8 cellular contexts compared by ENCODE assay signal in the genomic region with DNA sequence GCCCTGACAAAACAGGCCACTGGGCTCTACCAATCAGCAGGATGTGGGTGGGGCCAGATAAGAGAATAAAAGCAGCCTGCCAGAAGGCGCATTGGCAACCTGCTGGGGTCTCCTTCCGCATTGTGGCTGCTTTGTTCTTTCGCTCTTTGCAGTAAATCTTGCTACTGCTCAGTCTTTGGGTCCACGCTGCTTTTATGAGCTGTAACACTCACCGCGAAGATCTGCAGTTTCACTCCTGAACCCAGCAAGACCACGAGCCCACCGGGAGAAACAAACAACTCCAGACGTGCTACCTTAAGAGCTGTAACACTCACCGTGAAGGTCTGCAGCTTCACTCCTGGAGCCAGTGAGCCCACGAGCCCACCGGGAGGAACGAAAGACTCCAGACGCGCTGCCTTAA. TPM values are rescaled to one million over a fixed set of nuclear protein-coding genes. Genes with fewer than 3 reads are reported as not detected.
A peak's percentile ranks its signal among the peaks of the same experiment; 100 is the strongest.
DNase-seq lines count a peak whose midpoint lies in the region; ATAC-seq, FAIRE-seq and TF ChIP-seq lines count a peak whose summit lies in the region.
"Not testable (repeated sequence)": the region's sequence is repeated elsewhere in the genome, so short reads cannot be mapped to it uniquely, and the experiment has no call there.

No MANE protein-coding gene starts in this region.

- in situ Hi-C loops in HepG2 (cut with HindIII; ENCODE audit: extremely low pct_ligation_motif_present, low pct_unique_long_range_greater_than_20kb), result not testable (repeated sequence)

- not testable (repeated sequence) for H3K36me3 ChIP-seq in HepG2 (replicated peaks in 1 of 2; ENCODE audit: control insufficient read depth in 1 of 2, insufficient read depth in 2 of 2, low read length in 2 of 2)

- not testable (repeated sequence) for BruUV-seq in HepG2 (replicated peaks; lab: Mats Ljungman, UMichigan)

- H3K4me3 Mint-ChIP-seq in CD4-positive, alpha-beta T cell, result peak overlapping the region; percentile 89
- H3K4me3 Mint-ChIP-seq in T-helper 17 cell, result peak overlapping the region; percentile 83
- H3K4me3 Mint-ChIP-seq in activated CD8-positive, alpha-beta T cell treated with anti-CD3 and anti-CD28 coated beads for 36 hours, result peak overlapping the region; percentile 83
- peak overlapping the region; percentile 80 for H3K4me3 Mint-ChIP-seq in activated T-cell treated with anti-CD3 and anti-CD28 coated beads, Interleukin-2, amount 50 U/mL, for 4 hours
- peak overlapping the region; percentile 93 for H3K4me3 Mint-ChIP-seq in activated naive CD8-positive, alpha-beta T cell

- H3K27ac ChIP-seq in CD4-positive, alpha-beta T cell (ENCODE audit: low read depth, low read length); HepG2 (ENCODE audit: extremely low read length, insufficient read depth, low read length): not testable (repeated sequence)

- TF ChIP-seq POLR2A in HepG2 (IDR thresholded peaks at IDR 0.05; ENCODE audit: insufficient read depth in 1 of 2, low read depth in 2 of 2, low read length in 2 of 2), result 0 out of 4 replicates have a peak, but pooled peaks of 1 of the 2 experiments have one; percentile 27

- H3K36me3 Mint-ChIP-seq in CD4-positive, alpha-beta T cell (ENCODE audit: low read depth), result peaks cover 19% of the 10 kb centered on the region
- H3K36me3 Mint-ChIP-seq in T-helper 17 cell (ENCODE audit: low read depth); activated T-cell treated with anti-CD3 and anti-CD28 coated beads, Interleukin-2, amount 50 U/mL, for 4 hours (ENCODE audit: insufficient read depth): not testable (repeated sequence)
- peaks cover 28% of the 10 kb centered on the region for H3K36me3 Mint-ChIP-seq in activated CD8-positive, alpha-beta T cell treated with anti-CD3 and anti-CD28 coated beads for 36 hours (ENCODE audit: low read depth)
- H3K36me3 Mint-ChIP-seq in activated naive CD8-positive, alpha-beta T cell, result peaks cover 10% of the 10 kb centered on the region

- TF ChIP-seq RAD21 in HepG2 (CRISPR knock-in tag; IDR thresholded peaks at IDR 0.05), result not testable (repeated sequence)

- 82% methylated on average over 14 of the region's 15 CpGs for WGBS in HepG2 (ENCODE audit: low lambda C conversion rate)

- H3K79me2 ChIP-seq in HepG2 (ENCODE audit: insufficient read depth, low read length), result not testable (repeated sequence)

- peak overlapping the region; percentile 71 for H3K27ac Mint-ChIP-seq in CD4-positive, alpha-beta T cell
- H3K27ac Mint-ChIP-seq in T-helper 17 cell, result not testable (repeated sequence)
- peak overlapping the region; percentile 94 for H3K27ac Mint-ChIP-seq in activated CD8-positive, alpha-beta T cell treated with anti-CD3 and anti-CD28 coated beads for 36 hours
- peak overlapping the region; percentile 96 for H3K27ac Mint-ChIP-seq in activated naive CD8-positive, alpha-beta T cell

- not testable (repeated sequence) for TF ChIP-seq EP300 in HepG2 (IDR thresholded peaks at IDR 0.05; ENCODE audit: low read depth in 2 of 2, low read length in 2 of 2); HepG2 (CRISPR knock-in tag; IDR thresholded peaks at IDR 0.05; ENCODE audit: borderline replicate concordance)

- peak in 9 of 10 experiments; percentile 10 to 44 (median 27) for DNase-seq in CD4-positive, alpha-beta T cell
- peak in 2 of 3 donors; percentile 16 to 29 for DNase-seq in T-helper 17 cell
- peak; percentile 82 for DNase-seq in activated CD8-positive, alpha-beta T cell treated with anti-CD3 and anti-CD28 coated beads for 36 hours
- DNase-seq in activated T-cell treated with anti-CD3 and anti-CD28 coated beads, Interleukin-2, amount 50 U/mL, for 4 hours, result peak; percentile 30
- DNase-seq in HepG2 (ENCODE audit: low spot score), result not testable (repeated sequence)
- DNase-seq in stimulated activated CD4-positive, alpha-beta T cell treated with anti-CD3 and anti-CD28 coated beads, Interleukin-12 subunit alpha, Interleukin-12 subunit beta, amount 100 ng/mL, for 4 hours, result peak; percentile 13
- peak; percentile 44 to 72 for DNase-seq in stimulated activated CD8-positive, alpha-beta memory T cell treated with anti-CD3 and anti-CD28 coated beads, Interleukin-7, amount 100 ng/mL, for 48 hours (ENCODE audit: extremely low read depth in 1 of 2, low read depth in 1 of 2)

- H3K4me1 ChIP-seq in HepG2 (ENCODE audit: insufficient read depth, low read length), result peaks cover 11% of the 10 kb centered on the region

- H3K4me3 ChIP-seq in HepG2 (replicated peaks in 1 of 3; ENCODE audit: insufficient read depth in 1 of 3, low read depth in 2 of 3, low read length in 3 of 3), result not testable (repeated sequence)

- CTCF ChIA-PET in CD4-positive, alpha-beta T cell (lab: Charles Lee); HepG2 (lab: Yijun Ruan, JAX; ENCODE audit: low intra/inter-chr PET ratio, low total read pairs): not testable (repeated sequence)
- CTCF ChIA-PET in activated CD8-positive, alpha-beta T cell treated with anti-CD3 and anti-CD28 coated beads for 36 hours (lab: Charles Lee), result interaction anchor here (1.6 kb wide), 1 partner anchor 32 kb away, joined by 6 read pairs; no protein-coding TSS in a partner anchor

- H4K20me1 ChIP-seq in HepG2 (ENCODE audit: insufficient read depth, low read length), result not testable (repeated sequence)

- H3K4me2 ChIP-seq in HepG2 (ENCODE audit: low read depth, low read length), result not testable (repeated sequence)

- not testable (repeated sequence) for H3K9ac ChIP-seq in HepG2 (ENCODE audit: insufficient read depth, low read depth, low read length)

- not testable (repeated sequence) for ATAC-seq in CD4-positive, alpha-beta T cell (ENCODE audit: poor library complexity); T-helper 17 cell; activated T-cell treated with anti-CD3 and anti-CD28 coated beads, Interleukin-2, amount 50 U/mL, for 4 hours; HepG2
- ATAC-seq in activated CD8-positive, alpha-beta T cell treated with anti-CD3 and anti-CD28 coated beads for 36 hours, result peak; percentile 8

- H3K9me3 ChIP-seq in CD4-positive, alpha-beta T cell (ENCODE audit: control insufficient read depth, low read length); T-helper 17 cell (ENCODE audit: control insufficient read depth, low read length, poor library complexity, severe bottlenecking); HepG2 (ENCODE audit: low read length): not testable (repeated sequence)

- not testable (repeated sequence) for H3K27me3 ChIP-seq in CD4-positive, alpha-beta T cell (ENCODE audit: control insufficient read depth, insufficient read depth, low read length); HepG2 (ENCODE audit: control insufficient read depth in 1 of 2, insufficient read depth in 2 of 2, low read length in 2 of 2)

- intact Hi-C loops in CD4-positive, alpha-beta T cell (cut with DNase I, micrococcal nuclease); activated CD8-positive, alpha-beta T cell treated with anti-CD3 and anti-CD28 coated beads for 36 hours (cut with micrococcal nuclease); HepG2 (cut with micrococcal nuclease; ENCODE audit: unreplicated experiment): not testable (repeated sequence)

- POLR2A ChIA-PET in CD4-positive, alpha-beta T cell (lab: Charles Lee), result interaction anchor here (1.2 kb wide), 1 partner anchor 35 kb away, joined by 5 read pairs; the partner anchor contains the start of gene SNIP1
- POLR2A ChIA-PET in activated CD8-positive, alpha-beta T cell treated with anti-CD3 and anti-CD28 coated beads for 36 hours (lab: Charles Lee), result interaction anchor here (0.6 to 1.6 kb wide), 7 partner anchors 9 to 45 kb away, joined by 3 to 5 read pairs (median 3); partner anchors contain the start of gene ZC3H12A
- POLR2A ChIA-PET in HepG2 (lab: Yijun Ruan, JAX), result not testable (repeated sequence)

- H2AFZ ChIP-seq in HepG2 (ENCODE audit: low read length), result not testable (repeated sequence)

- FAIRE-seq in HepG2 (lab: Jason Lieb, UNC), result not testable (repeated sequence)

- peaks cover 24% of the 10 kb centered on the region for H3K4me1 Mint-ChIP-seq in CD4-positive, alpha-beta T cell (ENCODE audit: low read depth)
- H3K4me1 Mint-ChIP-seq in T-helper 17 cell, result peaks cover 10% of the 10 kb centered on the region
- peaks cover 36% of the 10 kb centered on the region for H3K4me1 Mint-ChIP-seq in activated CD8-positive, alpha-beta T cell treated with anti-CD3 and anti-CD28 coated beads for 36 hours (ENCODE audit: low read depth)
- peaks cover 20% of the 10 kb centered on the region for H3K4me1 Mint-ChIP-seq in activated T-cell treated with anti-CD3 and anti-CD28 coated beads, Interleukin-2, amount 50 U/mL, for 4 hours (ENCODE audit: low read depth)
- H3K4me1 Mint-ChIP-seq in activated naive CD8-positive, alpha-beta T cell (ENCODE audit: low read depth), result peaks cover 43% of the 10 kb centered on the region

- not testable (repeated sequence) for H3K27me3 Mint-ChIP-seq in CD4-positive, alpha-beta T cell; T-helper 17 cell; activated CD8-positive, alpha-beta T cell treated with anti-CD3 and anti-CD28 coated beads for 36 hours; activated T-cell treated with anti-CD3 and anti-CD28 coated beads, Interleukin-2, amount 50 U/mL, for 4 hours (ENCODE audit: low read depth); activated naive CD8-positive, alpha-beta T cell

- H3K9me3 Mint-ChIP-seq in CD4-positive, alpha-beta T cell; activated CD8-positive, alpha-beta T cell treated with anti-CD3 and anti-CD28 coated beads for 36 hours; activated T-cell treated with anti-CD3 and anti-CD28 coated beads, Interleukin-2, amount 50 U/mL, for 4 hours; activated naive CD8-positive, alpha-beta T cell (ENCODE audit: low read depth): not testable (repeated sequence)

- TF ChIP-seq CTCF in CD4-positive, alpha-beta T cell (IDR thresholded peaks at IDR 0.05); activated CD8-positive, alpha-beta T cell treated with anti-CD3 and anti-CD28 coated beads for 36 hours (IDR thresholded peaks at IDR 0.05); HepG2 (CRISPR knock-in tag; IDR thresholded peaks at IDR 0.05): not testable (repeated sequence)

RNA-seq across cellular contexts. Expression of gene MEAF6, which starts 4.4 kb away (rescaled TPM):
- total RNA-seq in CD4-positive, alpha-beta T cell, result 10 to 100 TPM; 39.0 to 41.5 TPM
- total RNA-seq in T-helper 17 cell, result 10 to 100 TPM; 54.7 to 58.0 TPM
- 10 to 100 TPM; 74.0 to 76.3 TPM for total RNA-seq in activated CD8-positive, alpha-beta T cell treated with anti-CD3 and anti-CD28 coated beads for 36 hours
- total RNA-seq in activated T-cell treated with anti-CD3 and anti-CD28 coated beads, Interleukin-2, amount 50 U/mL, for 4 hours, result 100 to 1,000 TPM in 1 of 3 donors, 10 to 100 TPM in 2; 87.2 to 104 (median 95.6) TPM
- 45.6 and 67.6 TPM in 2 replicates for total RNA-seq in HepG2 (2016; rRNA removed; fragmentation: Illumina TruSeq; extraction: Trizol)
- 19.8 and 20.4 TPM in 2 replicates for total RNA-seq in HepG2 (2016; cell fraction: cytosol; rRNA removed; fragmentation: Illumina TruSeq; extraction: Trizol; ENCODE audit: low read depth)
- total RNA-seq in HepG2 (2016; cell fraction: insoluble cytoplasmic fraction; rRNA removed; fragmentation: Illumina TruSeq; extraction: Trizol), result 47.7 and 62.7 TPM in 2 replicates
- 37.7 and 38.7 TPM in 2 replicates for total RNA-seq in HepG2 (2016; cell fraction: membrane; rRNA removed; fragmentation: Illumina TruSeq; extraction: Trizol)
- 28.0 and 36.7 TPM in 2 replicates for total RNA-seq in HepG2 (2016; cell fraction: nucleus; rRNA removed; fragmentation: Illumina TruSeq; extraction: Trizol)
- polyA plus RNA-seq in HepG2 (2011; rRNA removed), result 24.6 and 29.5 TPM in 2 replicates
- polyA plus RNA-seq in HepG2 (2011; cell fraction: cytosol; rRNA removed), result 16.3 and 30.1 TPM in 2 replicates
- 17.5 and 23.0 TPM in 2 replicates for polyA plus RNA-seq in HepG2 (2011; cell fraction: nucleus; rRNA removed)
- 26.8 and 30.1 TPM in 2 replicates for polyA plus RNA-seq in HepG2 (2012)
- polyA plus RNA-seq in HepG2 (2016; cell fraction: cytosol; fragmentation: Illumina TruSeq; extraction: Trizol; ENCODE audit: low read depth), result 19.7 and 22.4 TPM in 2 replicates
- polyA plus RNA-seq in HepG2 (2016; cell fraction: insoluble cytoplasmic fraction; fragmentation: Illumina TruSeq; extraction: Trizol; ENCODE audit: low read depth), result 79.9 and 89.9 TPM in 2 replicates
- 34.2 and 35.5 TPM in 2 replicates for polyA plus RNA-seq in HepG2 (2016; cell fraction: membrane; fragmentation: Illumina TruSeq; extraction: Trizol; ENCODE audit: low read depth)
- polyA plus RNA-seq in HepG2 (2016; cell fraction: nucleus; fragmentation: Illumina TruSeq; extraction: Trizol; ENCODE audit: insufficient read depth, low read depth), result 43.7 and 52.2 TPM in 2 replicates
- 5.8 and 11.9 TPM in 2 replicates for polyA minus RNA-seq in HepG2 (2011; rRNA and poly(A)+ RNA removed; ENCODE audit: low replicate concordance)
- 13.2 and 14.9 TPM in 2 replicates for polyA minus RNA-seq in HepG2 (2011; cell fraction: cytosol; rRNA and poly(A)+ RNA removed)
- 37.2 and 43.1 TPM in 2 replicates for polyA minus RNA-seq in HepG2 (2011; cell fraction: nucleus; rRNA and poly(A)+ RNA removed)

RNA-seq across cellular contexts. Expression of gene SNIP1, which starts 35.1 kb away (rescaled TPM):
- 10 to 100 TPM; 57.9 to 64.7 TPM for total RNA-seq in CD4-positive, alpha-beta T cell
- 10 to 100 TPM; 51.1 to 58.5 TPM for total RNA-seq in T-helper 17 cell
- total RNA-seq in activated CD8-positive, alpha-beta T cell treated with anti-CD3 and anti-CD28 coated beads for 36 hours, result 10 to 100 TPM; 18.3 to 21.8 TPM
- 10 to 100 TPM; 29.3 to 35.0 (median 30.4) TPM for total RNA-seq in activated T-cell treated with anti-CD3 and anti-CD28 coated beads, Interleukin-2, amount 50 U/mL, for 4 hours
- 10.9 and 11.2 TPM in 2 replicates for total RNA-seq in HepG2 (2016; rRNA removed; fragmentation: Illumina TruSeq; extraction: Trizol)
- total RNA-seq in HepG2 (2016; cell fraction: cytosol; rRNA removed; fragmentation: Illumina TruSeq; extraction: Trizol; ENCODE audit: low read depth), result 0.71 and 1.1 TPM in 2 replicates
- total RNA-seq in HepG2 (2016; cell fraction: insoluble cytoplasmic fraction; rRNA removed; fragmentation: Illumina TruSeq; extraction: Trizol), result 9.9 and 10.7 TPM in 2 replicates
- 3.6 and 4.2 TPM in 2 replicates for total RNA-seq in HepG2 (2016; cell fraction: membrane; rRNA removed; fragmentation: Illumina TruSeq; extraction: Trizol)
- 11.2 and 16.1 TPM in 2 replicates for total RNA-seq in HepG2 (2016; cell fraction: nucleus; rRNA removed; fragmentation: Illumina TruSeq; extraction: Trizol)
- polyA plus RNA-seq in HepG2 (2011; rRNA removed), result 5.5 and 6.2 TPM in 2 replicates
- 4.2 and 4.9 TPM in 2 replicates for polyA plus RNA-seq in HepG2 (2011; cell fraction: cytosol; rRNA removed)
- polyA plus RNA-seq in HepG2 (2011; cell fraction: nucleus; rRNA removed), result 8.6 and 12.5 TPM in 2 replicates
- 5.8 and 6.5 TPM in 2 replicates for polyA plus RNA-seq in HepG2 (2012)
- 0.38 and 0.57 TPM in 2 replicates for polyA plus RNA-seq in HepG2 (2016; cell fraction: cytosol; fragmentation: Illumina TruSeq; extraction: Trizol; ENCODE audit: low read depth)
- polyA plus RNA-seq in HepG2 (2016; cell fraction: insoluble cytoplasmic fraction; fragmentation: Illumina TruSeq; extraction: Trizol; ENCODE audit: low read depth), result 12.0 and 14.1 TPM in 2 replicates
- 1.2 and 1.6 TPM in 2 replicates for polyA plus RNA-seq in HepG2 (2016; cell fraction: membrane; fragmentation: Illumina TruSeq; extraction: Trizol; ENCODE audit: low read depth)
- polyA plus RNA-seq in HepG2 (2016; cell fraction: nucleus; fragmentation: Illumina TruSeq; extraction: Trizol; ENCODE audit: insufficient read depth, low read depth), result 13.5 and 14.6 TPM in 2 replicates
- polyA minus RNA-seq in HepG2 (2011; rRNA and poly(A)+ RNA removed; ENCODE audit: low replicate concordance), result 4.4 and 8.2 TPM in 2 replicates
- 6.9 and 7.6 TPM in 2 replicates for polyA minus RNA-seq in HepG2 (2011; cell fraction: cytosol; rRNA and poly(A)+ RNA removed)
- 21.8 and 22.1 TPM in 2 replicates for polyA minus RNA-seq in HepG2 (2011; cell fraction: nucleus; rRNA and poly(A)+ RNA removed)

RNA-seq across cellular contexts. Expression of gene DNALI1, which starts 37.8 kb away (rescaled TPM):
- total RNA-seq in CD4-positive, alpha-beta T cell, result not detected
- total RNA-seq in T-helper 17 cell (not detected), HepG2 (2016; rRNA removed; fragmentation: Illumina TruSeq; extraction: Trizol) (0.42 and 0.52 TPM in 2 replicates)
- not detected for total RNA-seq in activated CD8-positive, alpha-beta T cell treated with anti-CD3 and anti-CD28 coated beads for 36 hours
- not detected for total RNA-seq in activated T-cell treated with anti-CD3 and anti-CD28 coated beads, Interleukin-2, amount 50 U/mL, for 4 hours
- total RNA-seq in HepG2 (2016; cell fraction: cytosol; rRNA removed; fragmentation: Illumina TruSeq; extraction: Trizol; ENCODE audit: low read depth), result not detected in 2 replicates
- total RNA-seq in HepG2 (2016; cell fraction: insoluble cytoplasmic fraction; rRNA removed; fragmentation: Illumina TruSeq; extraction: Trizol), result 0.24 and 0.62 TPM in 2 replicates
- total RNA-seq in HepG2 (2016; cell fraction: membrane; rRNA removed; fragmentation: Illumina TruSeq; extraction: Trizol), result 0.14 and 0.28 TPM in 2 replicates
- 0.47 TPM in 1 of 2 replicates, not detected in the other for total RNA-seq in HepG2 (2016; cell fraction: nucleus; rRNA removed; fragmentation: Illumina TruSeq; extraction: Trizol)
- polyA plus RNA-seq in HepG2 (2011; rRNA removed), result 0.70 and 0.93 TPM in 2 replicates
- polyA plus RNA-seq in HepG2 (2011; cell fraction: cytosol; rRNA removed), result 0.31 and 0.53 TPM in 2 replicates
- 2.0 and 2.8 TPM in 2 replicates for polyA plus RNA-seq in HepG2 (2011; cell fraction: nucleus; rRNA removed)
- polyA plus RNA-seq in HepG2 (2012), result 1.1 and 2.8 TPM in 2 replicates
- polyA plus RNA-seq in HepG2 (2016; cell fraction: cytosol; fragmentation: Illumina TruSeq; extraction: Trizol; ENCODE audit: low read depth), result 0.09 and 0.32 TPM in 2 replicates
- 0.59 and 0.83 TPM in 2 replicates for polyA plus RNA-seq in HepG2 (2016; cell fraction: insoluble cytoplasmic fraction; fragmentation: Illumina TruSeq; extraction: Trizol; ENCODE audit: low read depth)
- 0.06 and 0.19 TPM in 2 replicates for polyA plus RNA-seq in HepG2 (2016; cell fraction: membrane; fragmentation: Illumina TruSeq; extraction: Trizol; ENCODE audit: low read depth)
- polyA plus RNA-seq in HepG2 (2016; cell fraction: nucleus; fragmentation: Illumina TruSeq; extraction: Trizol; ENCODE audit: insufficient read depth, low read depth), result 0.29 and 0.63 TPM in 2 replicates
- 1.0 TPM in 1 of 2 replicates, not detected in the other for polyA minus RNA-seq in HepG2 (2011; rRNA and poly(A)+ RNA removed; ENCODE audit: low replicate concordance)
- not detected in 2 replicates for polyA minus RNA-seq in HepG2 (2011; cell fraction: cytosol; rRNA and poly(A)+ RNA removed)
- 0.64 and 0.99 TPM in 2 replicates for polyA minus RNA-seq in HepG2 (2011; cell fraction: nucleus; rRNA and poly(A)+ RNA removed)

RNA-seq across cellular contexts. Expression of gene ZC3H12A, which starts 44.6 kb away (rescaled TPM):
- 100 to 1,000 TPM; 164 to 165 TPM for total RNA-seq in CD4-positive, alpha-beta T cell
- 100 to 1,000 TPM; 166 to 170 TPM for total RNA-seq in T-helper 17 cell
- 10 to 100 TPM; 20.4 to 20.5 TPM for total RNA-seq in activated CD8-positive, alpha-beta T cell treated with anti-CD3 and anti-CD28 coated beads for 36 hours
- 10 to 100 TPM; 48.7 to 64.8 (median 59.8) TPM for total RNA-seq in activated T-cell treated with anti-CD3 and anti-CD28 coated beads, Interleukin-2, amount 50 U/mL, for 4 hours
- total RNA-seq in HepG2 (2016; rRNA removed; fragmentation: Illumina TruSeq; extraction: Trizol), result 4.2 and 6.8 TPM in 2 replicates
- 1.2 and 1.8 TPM in 2 replicates for total RNA-seq in HepG2 (2016; cell fraction: cytosol; rRNA removed; fragmentation: Illumina TruSeq; extraction: Trizol; ENCODE audit: low read depth)
- 3.9 and 5.9 TPM in 2 replicates for total RNA-seq in HepG2 (2016; cell fraction: insoluble cytoplasmic fraction; rRNA removed; fragmentation: Illumina TruSeq; extraction: Trizol)
- total RNA-seq in HepG2 (2016; cell fraction: membrane; rRNA removed; fragmentation: Illumina TruSeq; extraction: Trizol), result 2.6 and 3.2 TPM in 2 replicates
- total RNA-seq in HepG2 (2016; cell fraction: nucleus; rRNA removed; fragmentation: Illumina TruSeq; extraction: Trizol), result 8.0 and 8.9 TPM in 2 replicates
- 13.3 and 21.1 TPM in 2 replicates for polyA plus RNA-seq in HepG2 (2011; rRNA removed)
- polyA plus RNA-seq in HepG2 (2011; cell fraction: cytosol; rRNA removed), result 11.9 and 13.7 TPM in 2 replicates
- polyA plus RNA-seq in HepG2 (2011; cell fraction: nucleus; rRNA removed), result 45.8 and 63.2 TPM in 2 replicates
- 3.7 and 6.2 TPM in 2 replicates for polyA plus RNA-seq in HepG2 (2012)
- 0.97 and 1.0 TPM in 2 replicates for polyA plus RNA-seq in HepG2 (2016; cell fraction: cytosol; fragmentation: Illumina TruSeq; extraction: Trizol; ENCODE audit: low read depth)
- polyA plus RNA-seq in HepG2 (2016; cell fraction: insoluble cytoplasmic fraction; fragmentation: Illumina TruSeq; extraction: Trizol; ENCODE audit: low read depth), result 5.6 and 5.9 TPM in 2 replicates
- 2.2 and 2.6 TPM in 2 replicates for polyA plus RNA-seq in HepG2 (2016; cell fraction: membrane; fragmentation: Illumina TruSeq; extraction: Trizol; ENCODE audit: low read depth)
- 17.0 and 18.8 TPM in 2 replicates for polyA plus RNA-seq in HepG2 (2016; cell fraction: nucleus; fragmentation: Illumina TruSeq; extraction: Trizol; ENCODE audit: insufficient read depth, low read depth)
- polyA minus RNA-seq in HepG2 (2011; rRNA and poly(A)+ RNA removed; ENCODE audit: low replicate concordance), result 12.1 and 39.9 TPM in 2 replicates
- polyA minus RNA-seq in HepG2 (2011; cell fraction: cytosol; rRNA and poly(A)+ RNA removed), result 5.1 and 5.8 TPM in 2 replicates
- 8.0 and 14.0 TPM in 2 replicates for polyA minus RNA-seq in HepG2 (2011; cell fraction: nucleus; rRNA and poly(A)+ RNA removed)
